In genomic region chr5:14417232-14417730, GRCh38 we compare ENCODE assay signal across 11 cellular contexts.
DNase-seq lines count a peak whose midpoint lies in the region; ATAC-seq and TF ChIP-seq lines count a peak whose summit lies in the region.
"Had no signal": no experiment of that assay in that cellular context is flagged by ENCODE, and none has a peak within 500 bp of the region (broad histone marks: within the 10 kb centered on the region; RNA-seq: fewer than 3 reads in every experiment).

No MANE protein-coding gene starts in this region.

- CTCF ChIA-PET in activated CD4-positive, alpha-beta memory T cell treated with anti-CD3 and anti-CD28 coated beads, Interleukin-2, amount 10 ng/mL, durations not matched to agents 7 days and 5 days (lab: Charles Lee): interaction anchor here (0.6 to 2.8 kb wide), 4 partner anchors 16 to 232 kb away, joined by 3 to 12 read pairs (median 4); no protein-coding TSS in a partner anchor

- POLR2A ChIA-PET in activated CD4-positive, alpha-beta memory T cell treated with anti-CD3 and anti-CD28 coated beads, Interleukin-2, amount 10 ng/mL, durations not matched to agents 7 days and 5 days (lab: Charles Lee): interaction anchor here (1.8 to 2.3 kb wide), 3 partner anchors 51 to 231 kb away, joined by 5 to 11 read pairs (median 6); partner anchors contain the start of gene OTULINL

- no peak for TF ChIP-seq CTCF in GM13977 (IDR thresholded peaks at IDR 0.05; ENCODE audit: extremely low read depth, insufficient read depth, missing control alignments)

- peaks cover 46% of the 10 kb centered on the region for H3K4me1 Mint-ChIP-seq in activated CD4-positive, alpha-beta memory T cell treated with anti-CD3 and anti-CD28 coated beads, Interleukin-2, amount 10 ng/mL, durations not matched to agents 7 days and 5 days

- ATAC-seq in Right ventricle myocardium superior (ENCODE audit: poor library complexity) (peak; percentile 66), HG02884 (IDR thresholded peaks at IDR 0.05; ENCODE audit: unreplicated experiment) (no peak)

- in situ Hi-C loops in GM13977 (cut with MboI; ENCODE audit: low pct_unique_long_range_greater_than_20kb, low sequenced_read_pairs, unreplicated experiment): no loop called here

- H3K27ac Mint-ChIP-seq in activated CD4-positive, alpha-beta memory T cell treated with anti-CD3 and anti-CD28 coated beads, Interleukin-2, amount 10 ng/mL, durations not matched to agents 7 days and 5 days: peak overlapping the region; percentile 37

- H3K4me3 Mint-ChIP-seq in activated CD4-positive, alpha-beta memory T cell treated with anti-CD3 and anti-CD28 coated beads, Interleukin-2, amount 10 ng/mL, durations not matched to agents 7 days and 5 days: no peak overlapping the region

- intact Hi-C loops in Right ventricle myocardium superior (cut with DNase I): no loop called here

- DNase-seq in GM13977 (ENCODE audit: low spot score) (peak; percentile 34), Right ventricle myocardium superior (no peak), SW480 (ENCODE audit: low spot score) (no peak), NCI-H345 (lab: John Stamatoyannopoulos, UW) (no peak), DMS79 treated with DMSO at 0.1 percent for 48 hours (lab: John Stamatoyannopoulos, UW) (no peak)
- DNase-seq in activated CD4-positive, alpha-beta memory T cell treated with anti-CD3 and anti-CD28 coated beads, Interleukin-2, amount 10 ng/mL, durations not matched to agents 7 days and 5 days: no peak
- DNase-seq: activated effector memory CD4-positive, alpha-beta T cell treated with Interleukin-2 at 50 U/mL for 16 hours; Karpas-422; upper lobe of left lung had no signal

- no peaks in the 10 kb centered on the region for H3K36me3 Mint-ChIP-seq in activated CD4-positive, alpha-beta memory T cell treated with anti-CD3 and anti-CD28 coated beads, Interleukin-2, amount 10 ng/mL, durations not matched to agents 7 days and 5 days (ENCODE audit: low read depth)

- H3K27ac ChIP-seq in skin epidermis: peak overlapping the region in 15 of 21 experiments; percentile 1 to 80 (median 50)
- H3K27ac ChIP-seq: upper lobe of left lung had no signal

- H3K9me3 Mint-ChIP-seq in activated CD4-positive, alpha-beta memory T cell treated with anti-CD3 and anti-CD28 coated beads, Interleukin-2, amount 10 ng/mL, durations not matched to agents 7 days and 5 days: no peaks in the 10 kb centered on the region

- H3K4me3 ChIP-seq in skin epidermis: no peak overlapping the region
- H3K4me3 ChIP-seq: upper lobe of left lung had no signal

- H3K27me3 Mint-ChIP-seq in activated CD4-positive, alpha-beta memory T cell treated with anti-CD3 and anti-CD28 coated beads, Interleukin-2, amount 10 ng/mL, durations not matched to agents 7 days and 5 days: peaks cover 10% of the 10 kb centered on the region
